15 cellular contexts compared by ENCODE assay signal in the genomic region with DNA sequence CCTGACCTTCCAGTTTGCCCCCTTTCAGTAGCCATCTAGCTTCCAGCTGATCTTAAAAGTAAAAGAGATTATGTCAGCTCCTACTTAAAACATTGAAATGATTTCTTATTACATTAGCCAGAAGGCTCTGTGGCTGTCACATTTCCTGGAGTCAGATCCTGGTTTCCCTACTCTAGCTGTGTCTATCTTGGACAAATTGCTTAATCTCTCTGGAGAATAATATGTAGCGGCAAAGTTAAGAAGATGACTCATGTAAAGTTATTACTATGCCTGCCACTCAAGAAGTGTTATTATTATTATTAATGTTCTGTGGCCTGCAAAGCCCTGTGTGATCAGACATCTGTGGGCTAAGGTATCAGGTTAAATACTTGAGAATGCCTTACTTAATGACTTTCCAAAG.
DNase-seq lines count a peak whose midpoint lies in the region; ATAC-seq and TF ChIP-seq lines count a peak whose summit lies in the region.
"Had no signal": no experiment of that assay in that cellular context is flagged by ENCODE, and none has a peak within 500 bp of the region (broad histone marks: within the 10 kb centered on the region; RNA-seq: fewer than 3 reads in every experiment).

No MANE protein-coding gene starts in this region.

- no peaks in the 10 kb centered on the region for H4K20me1 ChIP-seq in SK-N-SH (ENCODE audit: insufficient read depth)
- no peaks in the 10 kb centered on the region for H4K20me1 ChIP-seq in PC-9 (ENCODE audit: insufficient read depth)

- WGBS in SK-N-SH (ENCODE audit: low lambda C conversion rate) = 52% methylated on average over 1 of the region's 1 CpG

- no peak for DNase-seq in SK-N-SH
- DNase-seq in astrocyte of the spinal cord (ENCODE audit: low read depth, low spot score) = peak; percentile 1
- DNase-seq in fibroblast of mammary gland (ENCODE audit: low read depth) = peak; percentile 0
- peak; percentile 77 for DNase-seq in retinal pigment epithelial cell (ENCODE audit: low read depth)
- no peak for DNase-seq in PC-9
- no peak for DNase-seq in G401 (ENCODE audit: low spot score)
- DNase-seq: 8988T, C1 segment of cervical spinal cord, DMS 273 treated with DMSO at 0.1 percent for 48 hours, IMR-90, Kasumi-1, NCI-H1930 had no signal

- H3K9me2 ChIP-seq in SK-N-SH (no peaks in the 10 kb centered on the region; the same call in 1 of the 2 replicates), PC-9 (ENCODE audit: insufficient read depth) (no peaks in the 10 kb centered on the region)

- no TSS peak for BruUV-seq in PC-9 (replicated peaks; lab: Mats Ljungman, UMichigan)

- TF ChIP-seq EP300 in SK-N-SH (IDR thresholded peaks at IDR 0.05; ENCODE audit: borderline replicate concordance in 1 of 2, low read depth in 1 of 2, low read length in 1 of 2) = no peak

- TF ChIP-seq CTCF in SK-N-SH (IDR thresholded peaks at IDR 0.05) (no peak), astrocyte of the spinal cord (IDR thresholded peaks at IDR 0.05; ENCODE audit: low read depth, low read length) (no peak), fibroblast of mammary gland (conservative IDR thresholded peaks at IDR 0.05; ENCODE audit: control insufficient read depth, insufficient read depth, low read depth, low read length) (no peak), retinal pigment epithelial cell (conservative IDR thresholded peaks at IDR 0.05; ENCODE audit: low read depth, low read length) (no peak), PC-9 (conservative IDR thresholded peaks at IDR 0.05) (no peak)

- H3K9me3 Mint-ChIP-seq in activated T-helper 17 cell treated with anti-CD3 and anti-CD28 coated beads, Interleukin-2, amount 50 U/mL, for 72 hours = no peaks in the 10 kb centered on the region

- no peaks in the 10 kb centered on the region; a peak in 1 of 4 replicates for H3K4me1 ChIP-seq in SK-N-SH (ENCODE audit: control insufficient read depth in 1 of 2, insufficient read depth in 2 of 2, low read depth in 1 of 2, low read length in 1 of 2)
- H3K4me1 ChIP-seq in PC-9 (replicated peaks; ENCODE audit: insufficient read depth) = no peaks in the 10 kb centered on the region; the same call in 1 of the 2 replicates
- H3K4me1 ChIP-seq: HAP-1 had no signal

- no peak for TF ChIP-seq RAD21 in SK-N-SH (IDR thresholded peaks at IDR 0.05; ENCODE audit: low read length)

- no peak overlapping the region for H3K4me3 Mint-ChIP-seq in activated T-helper 17 cell treated with anti-CD3 and anti-CD28 coated beads, Interleukin-2, amount 50 U/mL, for 72 hours

- H3K36me3 ChIP-seq in SK-N-SH (replicated peaks in 1 of 2; ENCODE audit: control insufficient read depth in 1 of 2, insufficient read depth in 2 of 2, low read length in 1 of 2) = no peaks in the 10 kb centered on the region
- no peaks in the 10 kb centered on the region for H3K36me3 ChIP-seq in PC-9 (ENCODE audit: low read depth)
- H3K36me3 ChIP-seq: HAP-1 had no signal

- CTCF ChIA-PET in SK-N-SH (lab: Yijun Ruan, JAX) (no interaction called here), PC-9 (lab: Charles Lee) (no interaction called here)

- H3K27me3 ChIP-seq in SK-N-SH (ENCODE audit: insufficient read depth) (no peaks in the 10 kb centered on the region), PC-9 (ENCODE audit: insufficient read depth, low read depth) (no peaks in the 10 kb centered on the region)

- no peak overlapping the region for H3K27ac Mint-ChIP-seq in activated T-helper 17 cell treated with anti-CD3 and anti-CD28 coated beads, Interleukin-2, amount 50 U/mL, for 72 hours

- ATAC-seq in SK-N-SH treated with all-trans-retinoic acid at 6 μM for 48 hours = 0 out of 3 replicates have a peak, but pooled peaks have one; percentile 20
- ATAC-seq in activated T-helper 17 cell treated with anti-CD3 and anti-CD28 coated beads, Interleukin-2, amount 50 U/mL, for 72 hours (replicated peaks) = no peak

- H3F3A ChIP-seq in SK-N-SH (replicated peaks; ENCODE audit: insufficient read depth) (no peaks in the 10 kb centered on the region), PC-9 (ENCODE audit: insufficient read depth, low read depth) (no peaks in the 10 kb centered on the region)

- H3K79me2 ChIP-seq in SK-N-SH (ENCODE audit: insufficient read depth) (no peaks in the 10 kb centered on the region), PC-9 (ENCODE audit: low read depth) (no peaks in the 10 kb centered on the region)

- H3K4me3 ChIP-seq in SK-N-SH (ENCODE audit: low read depth in 2 of 2, low read length in 1 of 2) (no peak overlapping the region), astrocyte of the spinal cord (ENCODE audit: low read depth, low read length) (no peak overlapping the region), fibroblast of mammary gland (ENCODE audit: control insufficient read depth, low read depth, low read length) (no peak overlapping the region), retinal pigment epithelial cell (ENCODE audit: low read length) (no peak overlapping the region), PC-9 (no peak overlapping the region)
- H3K4me3 ChIP-seq: HAP-1 had no signal

- no peaks in the 10 kb centered on the region for H3K27me3 Mint-ChIP-seq in activated T-helper 17 cell treated with anti-CD3 and anti-CD28 coated beads, Interleukin-2, amount 50 U/mL, for 72 hours

- H3K4me2 ChIP-seq in SK-N-SH (no peak overlapping the region), PC-9 (no peak overlapping the region)

- H3K27ac ChIP-seq in SK-N-SH (ENCODE audit: low read depth in 2 of 2, low read length in 1 of 2) = no peak overlapping the region
- no peak overlapping the region for H3K27ac ChIP-seq in PC-9

- H3K9ac ChIP-seq in SK-N-SH = no peak overlapping the region

- no peaks in the 10 kb centered on the region for H3K9me3 ChIP-seq in SK-N-SH
- no peaks in the 10 kb centered on the region for H3K9me3 ChIP-seq in PC-9 (ENCODE audit: insufficient read depth, low read depth)
- H3K9me3 ChIP-seq: HAP-1 had no signal

- H3K36me3 Mint-ChIP-seq in activated T-helper 17 cell treated with anti-CD3 and anti-CD28 coated beads, Interleukin-2, amount 50 U/mL, for 72 hours (ENCODE audit: low read depth) = no peaks in the 10 kb centered on the region

- no peaks in the 10 kb centered on the region for H3K4me1 Mint-ChIP-seq in activated T-helper 17 cell treated with anti-CD3 and anti-CD28 coated beads, Interleukin-2, amount 50 U/mL, for 72 hours

- in situ Hi-C loops in astrocyte of the spinal cord (cut with HindIII; ENCODE audit: low sequenced_read_pairs) (no loop called here), G401 (cut with HindIII; ENCODE audit: low sequenced_read_pairs) (no loop called here)

- POLR2A ChIA-PET in SK-N-SH (lab: Yijun Ruan, JAX) (no interaction called here), PC-9 (lab: Charles Lee; ENCODE audit: unreplicated experiment) (no interaction called here)

- H2AFZ ChIP-seq in SK-N-SH (ENCODE audit: low read depth) = no peak overlapping the region; the same call in 1 of the 2 replicates
- H2AFZ ChIP-seq in PC-9 = no peak overlapping the region

- intact Hi-C loops in PC-9 (cut with micrococcal nuclease; ENCODE audit: unreplicated experiment) = no loop called here

TF ChIP-seq in SK-N-SH treated with all-trans-retinoic acid at 6 μM for 48 hours, 23 proteins besides CTCF, POLR2A, EP300 and RAD21 (continues in another document):
- TF ChIP-seq, protein P1, sequence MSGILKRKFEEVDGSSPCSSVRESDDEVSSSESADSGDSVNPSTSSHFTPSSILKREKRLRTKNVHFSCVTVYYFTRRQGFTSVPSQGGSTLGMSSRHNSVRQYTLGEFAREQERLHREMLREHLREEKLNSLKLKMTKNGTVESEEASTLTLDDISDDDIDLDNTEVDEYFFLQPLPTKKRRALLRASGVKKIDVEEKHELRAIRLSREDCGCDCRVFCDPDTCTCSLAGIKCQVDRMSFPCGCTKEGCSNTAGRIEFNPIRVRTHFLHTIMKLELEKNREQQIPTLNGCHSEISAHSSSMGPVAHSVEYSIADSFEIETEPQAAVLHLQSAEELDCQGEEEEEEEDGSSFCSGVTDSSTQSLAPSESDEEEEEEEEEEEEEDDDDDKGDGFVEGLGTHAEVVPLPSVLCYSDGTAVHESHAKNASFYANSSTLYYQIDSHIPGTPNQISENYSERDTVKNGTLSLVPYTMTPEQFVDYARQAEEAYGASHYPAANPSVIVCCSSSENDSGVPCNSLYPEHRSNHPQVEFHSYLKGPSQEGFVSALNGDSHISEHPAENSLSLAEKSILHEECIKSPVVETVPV (CRISPR knock-in tag; IDR thresholded peaks at IDR 0.05) = no peak
- TF ChIP-seq SNAI2 (CRISPR knock-in tag; IDR thresholded peaks at IDR 0.05) (no peak), TCF4 (CRISPR knock-in tag; IDR thresholded peaks at IDR 0.05; ENCODE audit: borderline replicate concordance) (peak; percentile 28; the same call in 1 of the 2 replicates), TOX (CRISPR knock-in tag; IDR thresholded peaks at IDR 0.05; ENCODE audit: borderline replicate concordance) (no peak), ZNF565 (CRISPR knock-in tag; conservative IDR thresholded peaks at IDR 0.05; ENCODE audit: low read depth) (no peak), ARNTL (CRISPR knock-in tag; IDR thresholded peaks at IDR 0.05; ENCODE audit: borderline replicate concordance, low read depth) (no peak), ZNF8 (CRISPR knock-in tag; IDR thresholded peaks at IDR 0.05) (no peak), ZC3H10 (CRISPR knock-in tag; IDR thresholded peaks at IDR 0.05) (peak; percentile 49; the same call in 1 of the 2 replicates)

TF ChIP-seq in SK-N-SH, 30 proteins besides CTCF, POLR2A, EP300 and RAD21 (continues in another document):
- TF ChIP-seq, protein P2, sequence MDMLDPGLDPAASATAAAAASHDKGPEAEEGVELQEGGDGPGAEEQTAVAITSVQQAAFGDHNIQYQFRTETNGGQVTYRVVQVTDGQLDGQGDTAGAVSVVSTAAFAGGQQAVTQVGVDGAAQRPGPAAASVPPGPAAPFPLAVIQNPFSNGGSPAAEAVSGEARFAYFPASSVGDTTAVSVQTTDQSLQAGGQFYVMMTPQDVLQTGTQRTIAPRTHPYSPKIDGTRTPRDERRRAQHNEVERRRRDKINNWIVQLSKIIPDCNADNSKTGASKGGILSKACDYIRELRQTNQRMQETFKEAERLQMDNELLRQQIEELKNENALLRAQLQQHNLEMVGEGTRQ (IDR thresholded peaks at IDR 0.05; ENCODE audit: borderline replicate concordance, low read depth, low read length) = no peak
- TF ChIP-seq NFIC (IDR thresholded peaks at IDR 0.05; ENCODE audit: borderline replicate concordance) = no peak
- TF ChIP-seq SIN3A (IDR thresholded peaks at IDR 0.05; ENCODE audit: borderline replicate concordance, low read depth, low read length) = no peak
- TF ChIP-seq RXRA (IDR thresholded peaks at IDR 0.05; ENCODE audit: borderline replicate concordance, low read depth) = no peak
- no peak for TF ChIP-seq GATA2 (CRISPR knock-in tag; IDR thresholded peaks at IDR 0.05)
- TF ChIP-seq RFX5 (IDR thresholded peaks at IDR 0.05; ENCODE audit: low read length) = no peak

Comparison
In these comparisons a context has a peak if more than half of its experiments do, and no peak if none do; other contexts are left out.
1. DNase-seq: peak in astrocyte of the spinal cord (single experiment), fibroblast of mammary gland (single experiment) and retinal pigment epithelial cell (single experiment); none in SK-N-SH (single experiment), PC-9 (0 of 2) and G401 (single experiment).